ENCODE assay signal across 23 cellular contexts in genomic region chr6:83310046-83310445, GRCh38.
DNase-seq lines count a peak whose midpoint lies in the region; ATAC-seq, FAIRE-seq and TF ChIP-seq lines count a peak whose summit lies in the region.
"Had no signal": no experiment of that assay in that cellular context is flagged by ENCODE, and none has a peak within 500 bp of the region (broad histone marks: within the 10 kb centered on the region; RNA-seq: fewer than 3 reads in every experiment).

No MANE protein-coding gene starts in this region.

- peaks cover 0 to 3% (median 0%) of the 10 kb centered on the region in 5 donors for H3K9me3 Mint-ChIP-seq in CD8-positive, alpha-beta memory T cell
- H3K9me3 Mint-ChIP-seq in astrocyte (ENCODE audit: unreplicated experiment) (no peaks in the 10 kb centered on the region), type B pancreatic cell (no peaks in the 10 kb centered on the region)

- no peak overlapping the region for H3K4me2 ChIP-seq in astrocyte (ENCODE audit: low read length)
- H3K4me2 ChIP-seq: BLaER1 treated with 17β-estradiol and CSF1 and Interleukin-3, amounts not matched to agents 10 nM and 100 nM had no signal

- 65% methylated on average over 4 of the region's 4 CpGs for WGBS in right lobe of liver (ENCODE audit: insufficient coverage, low coverage, low lambda C conversion rate, missing lambda C conversion rate)

- no peak for ATAC-seq in right lobe of liver

- TF ChIP-seq CTCF in astrocyte (IDR thresholded peaks at IDR 0.05; ENCODE audit: insufficient read depth, low read depth, low read length): no peak
- TF ChIP-seq CTCF in right lobe of liver (IDR thresholded peaks at IDR 0.05): no peak
- no peak for TF ChIP-seq CTCF in type B pancreatic cell (conservative IDR thresholded peaks at IDR 0.05)

- no peaks in the 10 kb centered on the region for H3K79me2 ChIP-seq in astrocyte (ENCODE audit: insufficient read depth, low read length)

- H3K36me3 Mint-ChIP-seq in CD8-positive, alpha-beta memory T cell: peaks cover 0 to 16% (median 0%) of the 10 kb centered on the region in 3 donors
- peaks cover 8% of the 10 kb centered on the region for H3K36me3 Mint-ChIP-seq in astrocyte (ENCODE audit: low read depth, unreplicated experiment)
- no peaks in the 10 kb centered on the region for H3K36me3 Mint-ChIP-seq in type B pancreatic cell
- H3K36me3 Mint-ChIP-seq: CD4-positive, alpha-beta memory T cell had no signal

- no peaks in the 10 kb centered on the region for H3K9me3 ChIP-seq in CD8-positive, alpha-beta memory T cell (ENCODE audit: low read length)
- H3K9me3 ChIP-seq in astrocyte (ENCODE audit: insufficient read depth, low read depth, low read length): no peaks in the 10 kb centered on the region
- H3K9me3 ChIP-seq in right lobe of liver: no peaks in the 10 kb centered on the region
- H3K9me3 ChIP-seq: BLaER1 treated with 17β-estradiol and CSF1 and Interleukin-3, amounts not matched to agents 10 nM and 100 nM had no signal

- H3K36me3 ChIP-seq in CD8-positive, alpha-beta memory T cell (ENCODE audit: insufficient read depth, low read length): no peaks in the 10 kb centered on the region
- H3K36me3 ChIP-seq in astrocyte (ENCODE audit: insufficient read depth, low read length) (no peaks in the 10 kb centered on the region), right lobe of liver (no peaks in the 10 kb centered on the region)
- H3K36me3 ChIP-seq: BLaER1 treated with 17β-estradiol and CSF1 and Interleukin-3, amounts not matched to agents 10 nM and 100 nM had no signal

- H3K27me3 Mint-ChIP-seq in CD8-positive, alpha-beta memory T cell: peaks cover 0 to 2% of the 10 kb centered on the region in 2 donors
- H3K27me3 Mint-ChIP-seq in astrocyte (ENCODE audit: low read depth, unreplicated experiment): no peaks in the 10 kb centered on the region
- H3K27me3 Mint-ChIP-seq in type B pancreatic cell: no peaks in the 10 kb centered on the region

- FAIRE-seq in astrocyte (lab: Jason Lieb, UNC): no peak

- no peak for DNase-seq in CD8-positive, alpha-beta memory T cell
- DNase-seq in HT1080 (ENCODE audit: low read depth): peak; percentile 9
- no peak for DNase-seq in astrocyte (ENCODE audit: low read depth)
- peak; percentile 62 for DNase-seq in myocyte (ENCODE audit: low read depth)
- DNase-seq in mesenteric fat pad (ENCODE audit: low spot score): no peak
- DNase-seq in right lobe of liver: no peak
- no peak for DNase-seq in type B pancreatic cell (ENCODE audit: extremely low spot score, unreplicated experiment)
- DNase-seq in LoVo (ENCODE audit: low spot score): no peak
- DNase-seq: 8988T; CD4-positive, alpha-beta memory T cell; DMS153; GF-D8; H7; Kasumi-1; NCI-H1092; NCI-H1436; NCI-H187 treated with DMSO at 0.1 percent for 48 hours; NCI-H345; NCI-H524; NCI-H774; NK-92 treated with Interleukin-12 subunit alpha and Interleukin-12 subunit beta, amount 100 ng/mL, for 24 hours; SIG-M5 had no signal

- no peaks in the 10 kb centered on the region for H3K27me3 ChIP-seq in CD8-positive, alpha-beta memory T cell (ENCODE audit: insufficient read depth, low read length, poor library complexity, severe bottlenecking)
- H3K27me3 ChIP-seq in astrocyte (ENCODE audit: insufficient read depth, low read length): no peaks in the 10 kb centered on the region
- no peaks in the 10 kb centered on the region for H3K27me3 ChIP-seq in right lobe of liver
- H3K27me3 ChIP-seq: BLaER1 treated with 17β-estradiol and CSF1 and Interleukin-3, amounts not matched to agents 10 nM and 100 nM had no signal

- H3K9ac ChIP-seq in astrocyte (ENCODE audit: low read length): no peak overlapping the region
- H3K9ac ChIP-seq: BLaER1 treated with 17β-estradiol and CSF1 and Interleukin-3, amounts not matched to agents 10 nM and 100 nM had no signal

- no peak for TF ChIP-seq POLR2A in right lobe of liver (IDR thresholded peaks at IDR 0.05)

- H2AFZ ChIP-seq in astrocyte (ENCODE audit: low read depth, low read length): no peak overlapping the region

- H3K4me3 ChIP-seq in CD8-positive, alpha-beta memory T cell (ENCODE audit: low read length): no peak overlapping the region
- H3K4me3 ChIP-seq in astrocyte (ENCODE audit: insufficient read depth, low read depth, low read length): no peak overlapping the region
- no peak overlapping the region for H3K4me3 ChIP-seq in right lobe of liver
- H3K4me3 ChIP-seq: BLaER1 treated with 17β-estradiol and CSF1 and Interleukin-3, amounts not matched to agents 10 nM and 100 nM had no signal

- H3K4me1 Mint-ChIP-seq in CD8-positive, alpha-beta memory T cell: peaks cover 0 to 36% (median 34%) of the 10 kb centered on the region in 3 donors
- peaks cover 27% of the 10 kb centered on the region for H3K4me1 Mint-ChIP-seq in astrocyte (ENCODE audit: low read depth, unreplicated experiment)
- H3K4me1 Mint-ChIP-seq in type B pancreatic cell (ENCODE audit: unreplicated experiment): no peaks in the 10 kb centered on the region

- H3K4me3 Mint-ChIP-seq in CD8-positive, alpha-beta memory T cell: peak overlapping the region in 1 of 7 donors; percentile 40
- H3K4me3 Mint-ChIP-seq in astrocyte (ENCODE audit: unreplicated experiment) (no peak overlapping the region), type B pancreatic cell (no peak overlapping the region)
- H3K4me3 Mint-ChIP-seq: CD4-positive, alpha-beta memory T cell had no signal

- intact Hi-C loops in right lobe of liver (cut with DNase I): no loop called here

- H3K27ac ChIP-seq in CD8-positive, alpha-beta memory T cell (ENCODE audit: low read depth, low read length): no peak overlapping the region
- no peak overlapping the region for H3K27ac ChIP-seq in astrocyte (ENCODE audit: low read depth, low read length)
- no peak overlapping the region for H3K27ac ChIP-seq in right lobe of liver
- H3K27ac ChIP-seq: BLaER1 treated with 17β-estradiol and CSF1 and Interleukin-3, amounts not matched to agents 10 nM and 100 nM had no signal

- H3K27ac Mint-ChIP-seq in CD8-positive, alpha-beta memory T cell: peak overlapping the region in 7 of 8 donors; percentile 29 to 98 (median 72)
- H3K27ac Mint-ChIP-seq in astrocyte (ENCODE audit: unreplicated experiment): peak overlapping the region; percentile 53
- H3K27ac Mint-ChIP-seq in type B pancreatic cell: no peak overlapping the region

- H4K20me1 ChIP-seq in astrocyte (ENCODE audit: insufficient read depth, low read length): no peaks in the 10 kb centered on the region
- H4K20me1 ChIP-seq: BLaER1 treated with 17β-estradiol and CSF1 and Interleukin-3, amounts not matched to agents 10 nM and 100 nM had no signal

- no peaks in the 10 kb centered on the region for H3K4me1 ChIP-seq in CD8-positive, alpha-beta memory T cell (ENCODE audit: insufficient read depth, low read length)
- H3K4me1 ChIP-seq in astrocyte (ENCODE audit: insufficient read depth, low read length) (peaks cover 6% of the 10 kb centered on the region), right lobe of liver (no peaks in the 10 kb centered on the region)

- POLR2A ChIA-PET in CD8-positive, alpha-beta memory T cell (lab: Charles Lee): no interaction called here

- CTCF ChIA-PET in CD8-positive, alpha-beta memory T cell (lab: Charles Lee): no interaction called here

Comparison
In these comparisons a context has a peak if more than half of its experiments do, and no peak if none do; other contexts are left out.
1. DNase-seq: peak in HT1080 (single experiment) and myocyte (single experiment); none in CD8-positive, alpha-beta memory T cell (0 of 5), astrocyte (single experiment), mesenteric fat pad (single experiment), right lobe of liver (0 of 3), type B pancreatic cell (single experiment) and LoVo (single experiment).